Comparison of ENCODE assay signal across 16 cellular contexts in genomic region chr11:123241874-123242538, GRCh38. TPM values are rescaled to one million over a fixed set of nuclear protein-coding genes. Genes with fewer than 3 reads are reported as not detected.
DNase-seq lines count a peak whose midpoint lies in the region; ATAC-seq and TF ChIP-seq lines count a peak whose summit lies in the region.
"Had no signal": no experiment of that assay in that cellular context is flagged by ENCODE, and none has a peak within 500 bp of the region (broad histone marks: within the 10 kb centered on the region; RNA-seq: fewer than 3 reads in every experiment).

No MANE protein-coding gene starts in this region.

- H3K4me3 ChIP-seq in GM23248 (no peak overlapping the region), SK-N-MC (peak overlapping the region; percentile 36), mesenchymal stem cell (ENCODE audit: insufficient read depth in 1 of 2, low read depth in 1 of 2, low read length in 2 of 2) (no peak overlapping the region), left lung (no peak overlapping the region)
- H3K4me3 ChIP-seq: HAP-1 had no signal

- H3K4ac ChIP-seq in mesenchymal stem cell (ENCODE audit: low read depth in 1 of 2, low read length in 2 of 2), result peak overlapping the region in 1 of 2 experiments; percentile 5

- H2BK5ac ChIP-seq in mesenchymal stem cell (ENCODE audit: low read depth, low read length, poor library complexity, severe bottlenecking), result no peak overlapping the region

- H3K9me2 ChIP-seq in GM23248 (ENCODE audit: insufficient read depth), result no peaks in the 10 kb centered on the region

- H3K27me3 ChIP-seq in GM23248 (replicated peaks; ENCODE audit: insufficient read depth) (no peaks in the 10 kb centered on the region), mesenchymal stem cell (ENCODE audit: control insufficient read depth in 1 of 2, insufficient read depth in 1 of 2, low read length in 2 of 2) (no peaks in the 10 kb centered on the region), left lung (no peaks in the 10 kb centered on the region)

- H3K4me1 ChIP-seq in GM23248 (ENCODE audit: insufficient read depth) (peaks cover 46% of the 10 kb centered on the region), mesenchymal stem cell (ENCODE audit: control insufficient read depth, insufficient read depth, low read depth, low read length) (no peaks in the 10 kb centered on the region), left lung (no peaks in the 10 kb centered on the region)
- H3K4me1 ChIP-seq: HAP-1 had no signal

- no peak overlapping the region for H2BK120ac ChIP-seq in mesenchymal stem cell (ENCODE audit: low read depth, low read length)

- H2BK15ac ChIP-seq in mesenchymal stem cell (ENCODE audit: low read depth, poor library complexity, severe bottlenecking), result no peak overlapping the region

- peak overlapping the region; percentile 33 for H3K4me2 ChIP-seq in GM23248 (ENCODE audit: unreplicated experiment)
- no peak overlapping the region for H3K4me2 ChIP-seq in mesenchymal stem cell (ENCODE audit: low read length, poor library complexity, severe bottlenecking)

- H4K20me1 ChIP-seq in GM23248 (ENCODE audit: insufficient read depth), result no peaks in the 10 kb centered on the region

- no peak overlapping the region for H3K23ac ChIP-seq in mesenchymal stem cell (ENCODE audit: low read length in 2 of 2)

- peaks cover 43% of the 10 kb centered on the region for H3F3A ChIP-seq in GM23248 (ENCODE audit: insufficient read depth)

- H3K27ac ChIP-seq in GM23248 (peak overlapping the region; percentile 3; the same call in 1 of the 2 replicates), SK-N-MC (peak overlapping the region; percentile 33; the same call in 1 of the 2 replicates), mesenchymal stem cell (ENCODE audit: low read length, poor library complexity, severe bottlenecking) (no peak overlapping the region), left lung (no peak overlapping the region)
- H3K27ac ChIP-seq: C4-2B, HL-60 had no signal

- in situ Hi-C loops in GM23248 (cut with MboI) (no loop called here), GM13976 (cut with MboI; ENCODE audit: low sequenced_read_pairs, unreplicated experiment) (loop anchor here (10.0 kb wide), 1 partner anchor 67 kb away; no protein-coding TSS in a partner anchor)

- no peaks in the 10 kb centered on the region for H3K36me3 ChIP-seq in GM23248 (ENCODE audit: low read depth)
- H3K36me3 ChIP-seq in SK-N-MC (ENCODE audit: insufficient read depth, low read length), result no peaks in the 10 kb centered on the region
- H3K36me3 ChIP-seq in mesenchymal stem cell (ENCODE audit: control insufficient read depth in 1 of 2, insufficient read depth in 2 of 2, low read depth in 1 of 2, low read length in 2 of 2), result no peaks in the 10 kb centered on the region
- no peaks in the 10 kb centered on the region for H3K36me3 ChIP-seq in left lung
- H3K36me3 ChIP-seq: HAP-1 had no signal

- H3K79me2 ChIP-seq in GM23248 (ENCODE audit: insufficient read depth), result peaks cover 9% of the 10 kb centered on the region; the same call in 1 of the 2 replicates

- H3K9me3 ChIP-seq in GM23248 (ENCODE audit: low read depth) (no peaks in the 10 kb centered on the region), SK-N-MC (ENCODE audit: low read depth, low read length) (no peaks in the 10 kb centered on the region), mesenchymal stem cell (ENCODE audit: control insufficient read depth, low read length) (no peaks in the 10 kb centered on the region), left lung (no peaks in the 10 kb centered on the region)
- H3K9me3 ChIP-seq: HAP-1 had no signal

- intact Hi-C loops in left lung (cut with DNase I), result no loop called here

- H2AFZ ChIP-seq in GM23248, result peak overlapping the region; percentile 21; the same call in 1 of the 2 replicates
- H2AFZ ChIP-seq in mesenchymal stem cell (ENCODE audit: low read depth, low read length), result no peak overlapping the region

- no peak for ATAC-seq in left lung

- H4K8ac ChIP-seq in mesenchymal stem cell (ENCODE audit: low read length), result no peak overlapping the region

- H3K79me1 ChIP-seq in mesenchymal stem cell (replicated peaks; ENCODE audit: low read length, poor library complexity, severe bottlenecking), result no peaks in the 10 kb centered on the region

- peak overlapping the region; percentile 2; the same call in 1 of the 2 replicates for H3K9ac ChIP-seq in GM23248
- peak overlapping the region; percentile 8 for H3K9ac ChIP-seq in SK-N-MC (ENCODE audit: insufficient read length)
- H3K9ac ChIP-seq in mesenchymal stem cell (ENCODE audit: low read length), result peak overlapping the region; percentile 63

- no peak overlapping the region for H2BK12ac ChIP-seq in mesenchymal stem cell (ENCODE audit: low read length in 2 of 2)

- DNase-seq in GM23248 (peak; percentile 54), SK-N-MC (ENCODE audit: low read depth, low spot score) (peak; percentile 62), mesenchymal stem cell (no peak), NCI-H1048 (lab: John Stamatoyannopoulos, UW) (no peak), left lung (no peak), GM13976 (ENCODE audit: low spot score) (no peak), GF-D8 (lab: John Stamatoyannopoulos, UW) (no peak)
- DNase-seq: AML-193; CD4-positive, alpha-beta T cell; DMS153; DMS79; GDM1; KBM-7 had no signal

- no peak overlapping the region for H2AK5ac ChIP-seq in mesenchymal stem cell (ENCODE audit: low read length, severe bottlenecking)

- no peak overlapping the region for H4K91ac ChIP-seq in mesenchymal stem cell (ENCODE audit: low read length)

- no peak for TF ChIP-seq CTCF in left lung (IDR thresholded peaks at IDR 0.05)
- TF ChIP-seq CTCF in GM13976 (IDR thresholded peaks at IDR 0.05; ENCODE audit: borderline replicate concordance, control extremely low read depth, extremely low read depth, insufficient read depth, missing control alignments), result no peak

- 61% methylated on average over 10 of the region's 10 CpGs for WGBS in GM23248 (ENCODE audit: low coverage in 1 of 2, low lambda C conversion rate in 2 of 2, missing lambda C conversion rate in 2 of 2), 2 experiments
- WGBS in mesenchymal stem cell, result 93% methylated on average over 7 of the region's 10 CpGs

- H3K14ac ChIP-seq in mesenchymal stem cell (ENCODE audit: low read length in 2 of 2), result no peak overlapping the region

- no peak overlapping the region for H3K18ac ChIP-seq in mesenchymal stem cell (ENCODE audit: low read depth in 1 of 2, low read length in 2 of 2)

RNA-seq across cellular contexts. Expression of gene CLMP, which starts 47.0 kb away (rescaled TPM):
- 195 and 215 TPM in 2 replicates for total RNA-seq in GM23248 (2014; rRNA removed; shearing (Covaris generic))
- 159 and 166 TPM in 2 replicates for polyA plus RNA-seq in GM23248 (2016; fragmentation: Nextera tagmentation; extraction: Ambion mirVana)
- polyA plus RNA-seq in mesenchymal stem cell (2013, experiment 1 of 2), result 46.5 TPM
- 48.1 TPM for polyA plus RNA-seq in mesenchymal stem cell (2013, experiment 2 of 2)
- 10 to 100 TPM; 20.4 to 22.5 TPM for total RNA-seq in left lung

Comparison
In these comparisons a context has a peak if more than half of its experiments do, and no peak if none do; other contexts are left out.
1. DNase-seq: peak in GM23248 (single experiment) and SK-N-MC (single experiment); none in mesenchymal stem cell (single experiment), NCI-H1048 (single experiment), left lung (0 of 2), GM13976 (single experiment) and GF-D8 (single experiment).
2. H3K27ac ChIP-seq: peak in GM23248 (single experiment) and SK-N-MC (single experiment); none in mesenchymal stem cell (single experiment) and left lung (0 of 2).
3. H3K9ac ChIP-seq: peak in every context shown above with its lines; median percentile 63 in mesenchymal stem cell; 8 in SK-N-MC; 2 in GM23248.